ENCODE assay signal across 34 cellular contexts in genomic region chr16:72355561-72355960, GRCh38.
DNase-seq lines count a peak whose midpoint lies in the region; ATAC-seq and TF ChIP-seq lines count a peak whose summit lies in the region.
"Had no signal": no experiment of that assay in that cellular context is flagged by ENCODE, and none has a peak within 500 bp of the region (broad histone marks: within the 10 kb centered on the region; RNA-seq: fewer than 3 reads in every experiment).

No MANE protein-coding gene starts in this region.

- intact Hi-C loops in mammary epithelial cell (cut with micrococcal nuclease): no loop called here
- intact Hi-C loops in MCF 10A (cut with micrococcal nuclease): no loop called here

- no peak for ATAC-seq in activated CD8-positive, alpha-beta T cell treated with anti-CD3 and anti-CD28 coated beads, Interleukin-2, amount 10 ng/mL, durations not matched to agents 7 days and 5 days
- no peak for ATAC-seq in HG02798 (IDR thresholded peaks at IDR 0.05; ENCODE audit: poor library complexity, unreplicated experiment)
- ATAC-seq: foreskin keratinocyte; heart right ventricle; K562; lower lobe of right lung; stimulated activated memory B cell treated with anti-CD40 and anti-IgM and Interleukin-4, amounts not matched to agents 10 μg/mL and 1 μg/mL and 100 μg/mL, for 72 hours; T-cell had no signal

- dilution Hi-C loops in mammary epithelial cell (cut with HindIII; ENCODE audit: low sequenced_read_pairs): no loop called here

- peak overlapping the region; percentile 39 for H2AFZ ChIP-seq in mammary epithelial cell (ENCODE audit: low read depth, low read length)
- H2AFZ ChIP-seq: parathyroid adenoma had no signal

- H3K4me3 ChIP-seq in mammary epithelial cell (replicated peaks in 1 of 3; ENCODE audit: insufficient read depth in 1 of 3, low read depth in 2 of 3, low read length in 3 of 3) (no peak overlapping the region), brain microvascular endothelial cell (ENCODE audit: low read depth, low read length) (no peak overlapping the region), fibroblast of villous mesenchyme (ENCODE audit: low read depth, low read length) (no peak overlapping the region)
- H3K4me3 ChIP-seq: dorsolateral prefrontal cortex, heart right ventricle, K562, lower lobe of right lung, right atrium auricular region, suprapubic skin had no signal

- H3K4me1 ChIP-seq in mammary epithelial cell (ENCODE audit: insufficient read depth, low read length): no peaks in the 10 kb centered on the region
- H3K4me1 ChIP-seq: foreskin keratinocyte, heart right ventricle, lower lobe of right lung, parathyroid adenoma, right atrium auricular region, suprapubic skin had no signal

- H3K79me2 ChIP-seq in mammary epithelial cell (ENCODE audit: insufficient read depth, low read length): no peaks in the 10 kb centered on the region
- H3K79me2 ChIP-seq: parathyroid adenoma had no signal

- H3K4me3 Mint-ChIP-seq in MCF 10A (ENCODE audit: unreplicated experiment): no peak overlapping the region
- H3K4me3 Mint-ChIP-seq in activated CD8-positive, alpha-beta T cell treated with anti-CD3 and anti-CD28 coated beads, Interleukin-2, amount 10 ng/mL, durations not matched to agents 7 days and 5 days: no peak overlapping the region
- H3K4me3 Mint-ChIP-seq in activated CD4-positive, alpha-beta memory T cell treated with anti-CD3 and anti-CD28 coated beads, Interleukin-2, amount 10 ng/mL, durations not matched to agents 7 days and 5 days: no peak overlapping the region
- H3K4me3 Mint-ChIP-seq: activated B cell treated with CpG ODN at 0.5 μM for 24 hours; nephron; stimulated activated memory B cell treated with anti-CD40 and anti-IgM and Interleukin-4, amounts not matched to agents 10 μg/mL and 1 μg/mL and 100 μg/mL, for 72 hours; T-cell had no signal

- CTCF ChIA-PET in mammary epithelial cell (lab: Charles Lee; ENCODE audit: low non-redundant PET): no interaction called here
- CTCF ChIA-PET in MCF 10A (lab: Yijun Ruan, JAX): no interaction called here
- CTCF ChIA-PET in activated CD8-positive, alpha-beta T cell treated with anti-CD3 and anti-CD28 coated beads, Interleukin-2, amount 10 ng/mL, durations not matched to agents 7 days and 5 days (lab: Charles Lee): no interaction called here
- CTCF ChIA-PET in activated CD4-positive, alpha-beta memory T cell treated with anti-CD3 and anti-CD28 coated beads, Interleukin-2, amount 10 ng/mL, durations not matched to agents 7 days and 5 days (lab: Charles Lee): no interaction called here

- H3K4me1 Mint-ChIP-seq in MCF 10A (ENCODE audit: insufficient read depth, unreplicated experiment): no peaks in the 10 kb centered on the region
- H3K4me1 Mint-ChIP-seq in activated CD8-positive, alpha-beta T cell treated with anti-CD3 and anti-CD28 coated beads, Interleukin-2, amount 10 ng/mL, durations not matched to agents 7 days and 5 days (ENCODE audit: low read depth): no peaks in the 10 kb centered on the region
- H3K4me1 Mint-ChIP-seq in activated CD4-positive, alpha-beta memory T cell treated with anti-CD3 and anti-CD28 coated beads, Interleukin-2, amount 10 ng/mL, durations not matched to agents 7 days and 5 days: no peaks in the 10 kb centered on the region
- H3K4me1 Mint-ChIP-seq: activated B cell treated with CpG ODN at 0.5 μM for 24 hours; nephron; stimulated activated memory B cell treated with anti-CD40 and anti-IgM and Interleukin-4, amounts not matched to agents 10 μg/mL and 1 μg/mL and 100 μg/mL, for 72 hours; T-cell had no signal

- no peak overlapping the region for H3K9ac ChIP-seq in mammary epithelial cell (ENCODE audit: insufficient read depth, low read length)
- H3K9ac ChIP-seq: parathyroid adenoma had no signal

- BruUV-seq in mammary epithelial cell (replicated peaks; lab: Mats Ljungman, UMichigan) (no TSS peak), MCF 10A (replicated peaks; lab: Mats Ljungman, UMichigan) (no TSS peak)

- no peaks in the 10 kb centered on the region for H4K20me1 ChIP-seq in mammary epithelial cell (ENCODE audit: insufficient read depth, low read length)

- H3K27me3 ChIP-seq in mammary epithelial cell (ENCODE audit: insufficient read depth, low read length): no peaks in the 10 kb centered on the region
- no peaks in the 10 kb centered on the region for H3K27me3 ChIP-seq in brain microvascular endothelial cell (replicated peaks)
- H3K27me3 ChIP-seq: dorsolateral prefrontal cortex, foreskin keratinocyte, heart right ventricle, right atrium auricular region, suprapubic skin had no signal

- 20% methylated on average over 2 of the region's 2 CpGs for WGBS in mammary epithelial cell (ENCODE audit: low coverage, missing lambda C conversion rate)

- no peaks in the 10 kb centered on the region for H3K36me3 ChIP-seq in mammary epithelial cell (ENCODE audit: insufficient read depth, low read length)
- H3K36me3 ChIP-seq in brain microvascular endothelial cell (replicated peaks): no peaks in the 10 kb centered on the region
- H3K36me3 ChIP-seq: heart right ventricle, lower lobe of right lung, right atrium auricular region, suprapubic skin had no signal

- H3K27ac ChIP-seq in mammary epithelial cell (ENCODE audit: insufficient read depth, low read depth, low read length) (no peak overlapping the region), brain microvascular endothelial cell (no peak overlapping the region)
- H3K27ac ChIP-seq: 22Rv1, dorsolateral prefrontal cortex, foreskin keratinocyte, heart right ventricle, lower lobe of right lung, parathyroid adenoma, right atrium auricular region, suprapubic skin had no signal

- H3K27ac Mint-ChIP-seq in MCF 10A (ENCODE audit: low read depth, unreplicated experiment): no peak overlapping the region
- H3K27ac Mint-ChIP-seq in activated CD8-positive, alpha-beta T cell treated with anti-CD3 and anti-CD28 coated beads, Interleukin-2, amount 10 ng/mL, durations not matched to agents 7 days and 5 days: no peak overlapping the region
- no peak overlapping the region for H3K27ac Mint-ChIP-seq in activated CD4-positive, alpha-beta memory T cell treated with anti-CD3 and anti-CD28 coated beads, Interleukin-2, amount 10 ng/mL, durations not matched to agents 7 days and 5 days
- H3K27ac Mint-ChIP-seq: activated B cell treated with CpG ODN at 0.5 μM for 24 hours; nephron; stimulated activated memory B cell treated with anti-CD40 and anti-IgM and Interleukin-4, amounts not matched to agents 10 μg/mL and 1 μg/mL and 100 μg/mL, for 72 hours; T-cell had no signal

- no peaks in the 10 kb centered on the region for H3K9me3 ChIP-seq in mammary epithelial cell (replicated peaks; ENCODE audit: insufficient read depth, low read length)
- H3K9me3 ChIP-seq: lower lobe of right lung, right atrium auricular region, suprapubic skin had no signal

- POLR2A ChIA-PET in MCF 10A (lab: Yijun Ruan, JAX): interaction anchor here (0.6 kb wide), 1 partner anchor 12 kb away, joined by 4 read pairs; no protein-coding TSS in a partner anchor
- POLR2A ChIA-PET in activated CD8-positive, alpha-beta T cell treated with anti-CD3 and anti-CD28 coated beads, Interleukin-2, amount 10 ng/mL, durations not matched to agents 7 days and 5 days (lab: Charles Lee): no interaction called here
- POLR2A ChIA-PET in activated CD4-positive, alpha-beta memory T cell treated with anti-CD3 and anti-CD28 coated beads, Interleukin-2, amount 10 ng/mL, durations not matched to agents 7 days and 5 days (lab: Charles Lee): no interaction called here

- no peak for TF ChIP-seq CTCF in mammary epithelial cell (conservative IDR thresholded peaks at IDR 0.05 in 1 of 2, IDR thresholded peaks at IDR 0.05 in 1 of 2; ENCODE audit: extremely low read depth in 1 of 2, insufficient read depth in 1 of 2, low read depth in 1 of 2, low read length in 2 of 2)
- TF ChIP-seq CTCF in MCF 10A (IDR thresholded peaks at IDR 0.05; ENCODE audit: unreplicated experiment): no peak
- no peak for TF ChIP-seq CTCF in brain microvascular endothelial cell (IDR thresholded peaks at IDR 0.05; ENCODE audit: low read depth, low read length, missing control alignments)
- TF ChIP-seq CTCF in fibroblast of villous mesenchyme (IDR thresholded peaks at IDR 0.05; ENCODE audit: insufficient read depth, low read depth, low read length): no peak

- in situ Hi-C loops in mammary epithelial cell (cut with MboI; ENCODE audit: low sequenced_read_pairs in 2 of 2) (no loop called here), brain microvascular endothelial cell (cut with HindIII; ENCODE audit: low pct_ligation_motif_present, low sequenced_read_pairs) (no loop called here)

- H3K36me3 Mint-ChIP-seq in MCF 10A (ENCODE audit: insufficient read depth, unreplicated experiment): peaks cover 6% of the 10 kb centered on the region
- H3K36me3 Mint-ChIP-seq in activated CD8-positive, alpha-beta T cell treated with anti-CD3 and anti-CD28 coated beads, Interleukin-2, amount 10 ng/mL, durations not matched to agents 7 days and 5 days (ENCODE audit: low read depth): no peaks in the 10 kb centered on the region
- no peaks in the 10 kb centered on the region for H3K36me3 Mint-ChIP-seq in activated CD4-positive, alpha-beta memory T cell treated with anti-CD3 and anti-CD28 coated beads, Interleukin-2, amount 10 ng/mL, durations not matched to agents 7 days and 5 days (ENCODE audit: low read depth)
- H3K36me3 Mint-ChIP-seq: stimulated activated memory B cell treated with anti-CD40 and anti-IgM and Interleukin-4, amounts not matched to agents 10 μg/mL and 1 μg/mL and 100 μg/mL, for 72 hours; T-cell had no signal

- H3K9me3 Mint-ChIP-seq in MCF 10A (ENCODE audit: unreplicated experiment): no peaks in the 10 kb centered on the region
- H3K9me3 Mint-ChIP-seq in activated CD8-positive, alpha-beta T cell treated with anti-CD3 and anti-CD28 coated beads, Interleukin-2, amount 10 ng/mL, durations not matched to agents 7 days and 5 days (ENCODE audit: insufficient read depth): no peaks in the 10 kb centered on the region
- H3K9me3 Mint-ChIP-seq in activated CD4-positive, alpha-beta memory T cell treated with anti-CD3 and anti-CD28 coated beads, Interleukin-2, amount 10 ng/mL, durations not matched to agents 7 days and 5 days: peaks cover 4% of the 10 kb centered on the region
- H3K9me3 Mint-ChIP-seq: nephron had no signal

- peak; percentile 20 for DNase-seq in mammary epithelial cell
- DNase-seq in MCF 10A (ENCODE audit: unreplicated experiment): no peak
- peak; percentile 29 for DNase-seq in brain microvascular endothelial cell
- DNase-seq in fibroblast of villous mesenchyme (ENCODE audit: low read depth): peak; percentile 7
- no peak for DNase-seq in activated CD8-positive, alpha-beta T cell treated with anti-CD3 and anti-CD28 coated beads, Interleukin-2, amount 10 ng/mL, durations not matched to agents 7 days and 5 days
- no peak for DNase-seq in DMS153 (lab: John Stamatoyannopoulos, UW)
- no peak for DNase-seq in activated CD4-positive, alpha-beta memory T cell treated with anti-CD3 and anti-CD28 coated beads, Interleukin-2, amount 10 ng/mL, durations not matched to agents 7 days and 5 days
- DNase-seq: activated B cell treated with CpG ODN at 0.5 μM for 24 hours; activated CD4-positive, alpha-beta T cell treated with anti-CD3 and anti-CD28 coated beads, Interleukin-2, amount 50 U/mL, for 48 hours; activated CD8-positive, alpha-beta memory T cell treated with anti-CD3 and anti-CD28 coated beads, Interleukin-2, amount 50 U/mL, for 48 hours; activated naive CD4-positive, alpha-beta T cell treated with anti-CD3 and anti-CD28 coated beads, Interleukin-2, amount 50 U/mL, for 16 hours; aorta; dorsolateral prefrontal cortex; foreskin keratinocyte; H7; heart right ventricle; kidney glomerular epithelial cell; lower lobe of right lung; MM.1S; NCI-H1417 treated with DMSO at 0.1 percent for 48 hours; NCI-H2081; NCI-H345; NCI-H748 treated with DMSO at 0.1 percent for 48 hours; stimulated activated CD4-positive, alpha-beta T cell treated with anti-CD3 and anti-CD28 coated beads, Interleukin-12 subunit alpha, Interleukin-12 subunit beta, amount 100 ng/mL, for 4 hours; stimulated activated CD4-positive, alpha-beta T cell treated with anti-CD3 and anti-CD28 coated beads, Interleukin-4, amount 100 ng/mL, for 4 hours; T-cell had no signal

- H3K4me2 ChIP-seq in mammary epithelial cell (ENCODE audit: insufficient read depth, low read depth, low read length): no peak overlapping the region

- H3K27me3 Mint-ChIP-seq in MCF 10A (ENCODE audit: insufficient read depth, unreplicated experiment): no peaks in the 10 kb centered on the region
- no peaks in the 10 kb centered on the region for H3K27me3 Mint-ChIP-seq in activated CD8-positive, alpha-beta T cell treated with anti-CD3 and anti-CD28 coated beads, Interleukin-2, amount 10 ng/mL, durations not matched to agents 7 days and 5 days (ENCODE audit: low read depth)
- no peaks in the 10 kb centered on the region for H3K27me3 Mint-ChIP-seq in activated CD4-positive, alpha-beta memory T cell treated with anti-CD3 and anti-CD28 coated beads, Interleukin-2, amount 10 ng/mL, durations not matched to agents 7 days and 5 days
- H3K27me3 Mint-ChIP-seq: activated B cell treated with CpG ODN at 0.5 μM for 24 hours; stimulated activated memory B cell treated with anti-CD40 and anti-IgM and Interleukin-4, amounts not matched to agents 10 μg/mL and 1 μg/mL and 100 μg/mL, for 72 hours; T-cell had no signal

Comparison
In these comparisons a context has a peak if more than half of its experiments do, and no peak if none do; other contexts are left out.
1. DNase-seq: peak in mammary epithelial cell (single experiment), brain microvascular endothelial cell (single experiment) and fibroblast of villous mesenchyme (single experiment); none in MCF 10A (single experiment), activated CD8-positive, alpha-beta T cell treated with anti-CD3 and anti-CD28 coated beads, Interleukin-2, amount 10 ng/mL, durations not matched to agents 7 days and 5 days (single experiment), DMS153 (single experiment) and activated CD4-positive, alpha-beta memory T cell treated with anti-CD3 and anti-CD28 coated beads, Interleukin-2, amount 10 ng/mL, durations not matched to agents 7 days and 5 days (single experiment).